ENCODE assay signal across 10 cellular contexts in the genomic region with DNA sequence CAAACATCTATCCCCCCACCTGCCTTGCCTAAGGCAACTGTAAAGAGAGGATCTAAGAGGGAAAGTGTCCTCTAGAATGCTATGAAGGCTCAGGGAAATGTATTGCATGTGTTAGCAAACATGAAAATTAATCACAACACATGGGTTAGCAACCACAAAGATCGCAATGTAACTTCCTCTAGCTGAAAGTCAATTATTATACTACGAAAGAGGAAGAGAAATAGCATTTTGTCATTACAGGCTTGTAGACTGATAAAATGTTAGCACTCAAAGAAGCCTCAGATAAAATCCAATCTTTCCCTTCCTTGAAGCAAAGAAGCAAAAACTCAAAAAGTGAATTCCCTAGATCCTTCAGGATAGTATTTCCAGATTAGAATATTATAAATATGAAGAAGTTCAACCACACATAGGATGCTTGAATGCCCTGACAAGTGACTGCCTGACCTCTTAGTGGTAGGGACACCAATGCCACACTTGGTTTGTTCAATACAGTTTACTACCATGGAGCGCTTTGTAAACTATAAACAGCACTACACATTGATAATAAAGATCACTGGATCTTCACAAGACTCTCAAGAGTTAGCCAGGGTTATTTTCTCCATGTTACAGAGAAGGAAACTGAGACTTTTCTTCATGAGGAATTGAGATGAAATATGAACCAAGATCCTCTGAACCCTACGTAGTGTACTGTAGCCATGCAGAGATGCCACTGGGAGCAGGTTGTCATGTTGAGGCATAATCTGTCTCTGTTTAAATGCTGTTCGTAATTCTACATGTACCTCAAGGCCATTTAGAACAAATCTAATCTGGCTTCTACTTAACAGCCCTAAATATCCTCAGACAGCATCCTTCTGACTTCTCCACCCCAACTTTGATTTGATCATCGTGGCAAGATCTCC.
DNase-seq lines count a peak whose midpoint lies in the region; ATAC-seq, FAIRE-seq and TF ChIP-seq lines count a peak whose summit lies in the region.
"Had no signal": no experiment of that assay in that cellular context is flagged by ENCODE, and none has a peak within 500 bp of the region (broad histone marks: within the 10 kb centered on the region; RNA-seq: fewer than 3 reads in every experiment).

No MANE protein-coding gene starts in this region.

- peak; percentile 72 for ATAC-seq in GM21526 (IDR thresholded peaks at IDR 0.05; ENCODE audit: low FRiP score, unreplicated experiment)
- ATAC-seq in HG03439 (IDR thresholded peaks at IDR 0.05; ENCODE audit: unreplicated experiment) = peak; percentile 50

- no peaks in the 10 kb centered on the region for H3K27me3 ChIP-seq in astrocyte (ENCODE audit: insufficient read depth, low read length)
- H3K27me3 ChIP-seq: breast epithelium had no signal

- H3K9me3 Mint-ChIP-seq in astrocyte (ENCODE audit: unreplicated experiment) = no peaks in the 10 kb centered on the region
- H3K9me3 Mint-ChIP-seq: T-helper 1 cell treated with Interleukin-12 subunit alpha and Interleukin-12 subunit beta and Interleukin-4 antibody, amounts not matched to agents 30 μg/mL and 1 μg/mL, for 36 hours had no signal

- H3K9me3 ChIP-seq in astrocyte (ENCODE audit: insufficient read depth, low read depth, low read length) = no peaks in the 10 kb centered on the region
- H3K9me3 ChIP-seq: breast epithelium had no signal

- H3K4me2 ChIP-seq in astrocyte (ENCODE audit: low read length) = no peak overlapping the region

- H3K4me3 ChIP-seq in astrocyte (ENCODE audit: insufficient read depth, low read depth, low read length) = no peak overlapping the region
- H3K4me3 ChIP-seq: breast epithelium had no signal

- no peaks in the 10 kb centered on the region for H3K79me2 ChIP-seq in astrocyte (ENCODE audit: insufficient read depth, low read length)

- H3K36me3 Mint-ChIP-seq in astrocyte (ENCODE audit: low read depth, unreplicated experiment) = peaks cover 2% of the 10 kb centered on the region

- H3K9ac ChIP-seq in astrocyte (ENCODE audit: low read length) = no peak overlapping the region

- H3K4me1 ChIP-seq in astrocyte (ENCODE audit: insufficient read depth, low read length) = no peaks in the 10 kb centered on the region

- H3K36me3 ChIP-seq in astrocyte (ENCODE audit: insufficient read depth, low read length) = no peaks in the 10 kb centered on the region
- H3K36me3 ChIP-seq: breast epithelium had no signal

- no peaks in the 10 kb centered on the region for H4K20me1 ChIP-seq in astrocyte (ENCODE audit: insufficient read depth, low read length)

- TF ChIP-seq CTCF in astrocyte (IDR thresholded peaks at IDR 0.05; ENCODE audit: insufficient read depth, low read depth, low read length) = no peak

- FAIRE-seq in GM12891 (lab: Jason Lieb, UNC) = peak; percentile 91
- peak; percentile 13 for FAIRE-seq in astrocyte (lab: Jason Lieb, UNC)

- H3K27ac Mint-ChIP-seq in astrocyte (ENCODE audit: unreplicated experiment) = no peak overlapping the region
- H3K27ac Mint-ChIP-seq: T-helper 1 cell treated with Interleukin-12 subunit alpha and Interleukin-12 subunit beta and Interleukin-4 antibody, amounts not matched to agents 30 μg/mL and 1 μg/mL, for 36 hours had no signal

- peak; percentile 16; the same call in 1 of the 2 replicates for TF ChIP-seq POLR2A in GM12891 (IDR thresholded peaks at IDR 0.05; ENCODE audit: low read depth, low read length)

- no peak for DNase-seq in GM12891 (ENCODE audit: insufficient read length, low spot score)
- DNase-seq in astrocyte (ENCODE audit: low read depth) = no peak
- DNase-seq in activated CD8-positive, alpha-beta memory T cell treated with anti-CD3 and anti-CD28 coated beads for 24 hours = no peak
- no peak for DNase-seq in NCI-H1694 treated with DMSO at 0.1 percent for 48 hours (lab: John Stamatoyannopoulos, UW)
- DNase-seq in iPS-NIHi11 (ENCODE audit: low spot score) = no peak
- no peak for DNase-seq in NCI-H146 (lab: John Stamatoyannopoulos, UW)

- H3K27me3 Mint-ChIP-seq in astrocyte (ENCODE audit: low read depth, unreplicated experiment) = no peaks in the 10 kb centered on the region

- no peak overlapping the region for H3K4me3 Mint-ChIP-seq in astrocyte (ENCODE audit: unreplicated experiment)
- H3K4me3 Mint-ChIP-seq: T-helper 1 cell treated with Interleukin-12 subunit alpha and Interleukin-12 subunit beta and Interleukin-4 antibody, amounts not matched to agents 30 μg/mL and 1 μg/mL, for 36 hours had no signal

- peaks cover 8% of the 10 kb centered on the region for H3K4me1 Mint-ChIP-seq in astrocyte (ENCODE audit: low read depth, unreplicated experiment)

- H2AFZ ChIP-seq in astrocyte (ENCODE audit: low read depth, low read length) = no peak overlapping the region

- H3K27ac ChIP-seq in astrocyte (ENCODE audit: low read depth, low read length) = no peak overlapping the region
- H3K27ac ChIP-seq: breast epithelium had no signal

TF ChIP-seq in GM12891, 5 proteins besides CTCF, POLR2A, EP300 and RAD21:
- no peak for TF ChIP-seq PAX5 (IDR thresholded peaks at IDR 0.05; ENCODE audit: insufficient read depth, low read length, severe bottlenecking)
- peak; percentile 88 for TF ChIP-seq SPI1 (IDR thresholded peaks at IDR 0.05; ENCODE audit: low read depth, low read length)
- TF ChIP-seq POLR2AphosphoS5 (IDR thresholded peaks at IDR 0.05; ENCODE audit: low read depth, low read length) = no peak
- peak; percentile 34; the same call in 1 of the 2 replicates for TF ChIP-seq TAF1 (IDR thresholded peaks at IDR 0.05; ENCODE audit: low read depth, low read length)
- TF ChIP-seq POU2F2 (IDR thresholded peaks at IDR 0.05; ENCODE audit: low read depth, low read length) = no peak
